8 cellular contexts compared by ENCODE assay signal in genomic region chr19:45770192-45771101, GRCh38. TPM values are rescaled to one million over a fixed set of nuclear protein-coding genes. Genes with fewer than 3 reads are reported as not detected.
A peak's percentile ranks its signal among the peaks of the same experiment; 100 is the strongest.
DNase-seq lines count a peak whose midpoint lies in the region; ATAC-seq and TF ChIP-seq lines count a peak whose summit lies in the region.

No MANE protein-coding gene starts in this region.

- peak; percentile 45 for ATAC-seq in HG02588 (IDR thresholded peaks at IDR 0.05; ENCODE audit: unreplicated experiment)
- ATAC-seq in activated naive CD8-positive, alpha-beta T cell treated with anti-CD3 and anti-CD28 coated beads, Interleukin-2, amount 50 U/mL, for 24 hours = peak; percentile 75

- H3K9ac ChIP-seq in SU-DHL-6 (ENCODE audit: low read length) (peak overlapping the region; percentile 58), trophoblast cell (ENCODE audit: low read length) (peak overlapping the region; percentile 84)

- peaks cover 4% of the 10 kb centered on the region; the same call in 1 of the 2 replicates for H3F3A ChIP-seq in SU-DHL-6 (ENCODE audit: insufficient read depth)

- H2BK120ac ChIP-seq in trophoblast cell (ENCODE audit: insufficient read depth, low read length, poor library complexity) = peak overlapping the region; percentile 59

- H3K36me3 Mint-ChIP-seq in activated naive CD8-positive, alpha-beta T cell treated with anti-CD3 and anti-CD28 coated beads, Interleukin-2, amount 50 U/mL, for 24 hours (ENCODE audit: low read depth) = no peaks in the 10 kb centered on the region

- WGBS in trophoblast cell (ENCODE audit: extremely low coverage, insufficient coverage, insufficient read length) = no CpG with 5 or more reads among the region's 79 CpGs
- 4% methylated on average over 16 of the region's 79 CpGs; no CpG with 5 or more reads in 1 of the 2 donors for WGBS in transverse colon (ENCODE audit: low coverage in 1 of 2), 2 donors

- peak overlapping the region; percentile 69 for H2BK5ac ChIP-seq in trophoblast cell (ENCODE audit: low read depth, low read length, poor library complexity)

- no peak for TF ChIP-seq EP300 in transverse colon (IDR thresholded peaks at IDR 0.05; ENCODE audit: low read depth)

- peaks cover 12% of the 10 kb centered on the region for H3K27me3 Mint-ChIP-seq in activated naive CD8-positive, alpha-beta T cell treated with anti-CD3 and anti-CD28 coated beads, Interleukin-2, amount 50 U/mL, for 24 hours

- no peaks in the 10 kb centered on the region for H3K79me2 ChIP-seq in SU-DHL-6 (ENCODE audit: insufficient read depth, low read length)
- H3K79me2 ChIP-seq in trophoblast cell (ENCODE audit: control insufficient read depth, insufficient read depth, low read length, poor library complexity) = peaks cover 13% of the 10 kb centered on the region

- peak; percentile 92 for TF ChIP-seq CTCF in GM06990 (IDR thresholded peaks at IDR 0.05; ENCODE audit: insufficient read depth, low read length, poor library complexity, severe bottlenecking)
- TF ChIP-seq CTCF in SU-DHL-6 (IDR thresholded peaks at IDR 0.05; ENCODE audit: insufficient read depth, low read length, poor library complexity, severe bottlenecking) = peak; percentile 96
- TF ChIP-seq CTCF in transverse colon (IDR thresholded peaks at IDR 0.05) = peak; percentile 93 to 98 (median 97)

- TF ChIP-seq POLR2A in transverse colon (IDR thresholded peaks at IDR 0.05) = peak; percentile 59

- H3K9me2 ChIP-seq in SU-DHL-6 (replicated peaks; ENCODE audit: insufficient read depth, low read length) = no peaks in the 10 kb centered on the region

- H2AFZ ChIP-seq in SU-DHL-6 (ENCODE audit: low read depth, low read length, severe bottlenecking) (peak overlapping the region; percentile 23), trophoblast cell (ENCODE audit: insufficient read depth, low read length, poor library complexity) (peak overlapping the region; percentile 50)

- no peak overlapping the region for H3K23ac ChIP-seq in trophoblast cell (ENCODE audit: low read length)

- intact Hi-C loops in cardiac septum (cut with DNase I) (loop anchor here (1.0 kb wide), 2 partner anchors 29 to 47 kb away; no protein-coding TSS in a partner anchor), transverse colon (cut with DNase I; ENCODE audit: low total_unique reads) (no loop called here)

- H3K4me1 ChIP-seq in trophoblast cell (ENCODE audit: control insufficient read depth in 1 of 2, insufficient read depth in 2 of 2, low read length in 2 of 2) (peaks cover 7 to 15% of the 10 kb centered on the region in 2 experiments), transverse colon (peaks cover 10 to 37% (median 34%) of the 10 kb centered on the region in 4 donors)

- peaks cover 14% of the 10 kb centered on the region for H3K4me1 Mint-ChIP-seq in activated naive CD8-positive, alpha-beta T cell treated with anti-CD3 and anti-CD28 coated beads, Interleukin-2, amount 50 U/mL, for 24 hours

- H3K9me3 ChIP-seq in SU-DHL-6 (ENCODE audit: insufficient read depth, low read length) (no peaks in the 10 kb centered on the region), trophoblast cell (ENCODE audit: insufficient read depth, low read depth, low read length) (no peaks in the 10 kb centered on the region), transverse colon (no peaks in the 10 kb centered on the region)

- H4K8ac ChIP-seq in trophoblast cell (ENCODE audit: low read depth, low read length) = peak overlapping the region; percentile 86

- no peak overlapping the region for H3K27ac Mint-ChIP-seq in activated naive CD8-positive, alpha-beta T cell treated with anti-CD3 and anti-CD28 coated beads, Interleukin-2, amount 50 U/mL, for 24 hours

- peak overlapping the region; percentile 95 for H3K4me2 ChIP-seq in SU-DHL-6 (ENCODE audit: low read depth, low read length, poor library complexity, severe bottlenecking)
- peak overlapping the region; percentile 97 for H3K4me2 ChIP-seq in trophoblast cell (ENCODE audit: low read length)

- DNase-seq in GM06990 (ENCODE audit: extremely low read depth, insufficient read length) = peak; percentile 95
- DNase-seq in NCI-H1092 treated with DMSO at 0.1 percent for 48 hours (lab: John Stamatoyannopoulos, UW) = peak; percentile 93
- DNase-seq in activated naive CD8-positive, alpha-beta T cell treated with anti-CD3 and anti-CD28 coated beads, Interleukin-2, amount 50 U/mL, for 24 hours = peak; percentile 92
- peak; percentile 95 for DNase-seq in cardiac septum (ENCODE audit: low spot score)
- peak; percentile 96 to 98 for DNase-seq in trophoblast cell
- DNase-seq in transverse colon = peak; percentile 97

- H3K4me3 ChIP-seq in GM06990 (replicated peaks; ENCODE audit: low read depth, low read length) (peak overlapping the region; percentile 68), SU-DHL-6 (ENCODE audit: insufficient read depth, low read length, poor library complexity, severe bottlenecking) (peak overlapping the region; percentile 62), trophoblast cell (ENCODE audit: low read depth, low read length) (peak overlapping the region; percentile 73), transverse colon (peak overlapping the region; percentile 46 to 86 (median 62))

- H4K91ac ChIP-seq in trophoblast cell (ENCODE audit: low read depth, low read length) = peak overlapping the region; percentile 91

- peak overlapping the region; percentile 44 for H3K27ac ChIP-seq in SU-DHL-6 (ENCODE audit: low read depth, low read length)
- peak overlapping the region; percentile 91 for H3K27ac ChIP-seq in trophoblast cell (ENCODE audit: low read depth, low read length)
- peak overlapping the region; percentile 86 to 98 (median 94) for H3K27ac ChIP-seq in transverse colon

- peaks cover 7% of the 10 kb centered on the region for H3K36me3 ChIP-seq in GM06990 (ENCODE audit: control insufficient read depth, insufficient read depth, low read length)
- H3K36me3 ChIP-seq in SU-DHL-6 (ENCODE audit: low read length) = no peaks in the 10 kb centered on the region
- peaks cover 16 to 17% of the 10 kb centered on the region in 2 experiments for H3K36me3 ChIP-seq in trophoblast cell (ENCODE audit: control insufficient read depth in 1 of 2, insufficient read depth in 2 of 2, low read length in 2 of 2)
- H3K36me3 ChIP-seq in transverse colon = no peaks in the 10 kb centered on the region

- no peaks in the 10 kb centered on the region for H3K9me3 Mint-ChIP-seq in activated naive CD8-positive, alpha-beta T cell treated with anti-CD3 and anti-CD28 coated beads, Interleukin-2, amount 50 U/mL, for 24 hours

- H3K4me3 Mint-ChIP-seq in activated naive CD8-positive, alpha-beta T cell treated with anti-CD3 and anti-CD28 coated beads, Interleukin-2, amount 50 U/mL, for 24 hours = peak overlapping the region; percentile 77

- no peaks in the 10 kb centered on the region for H4K20me1 ChIP-seq in SU-DHL-6 (ENCODE audit: low read depth, low read length)

- no peaks in the 10 kb centered on the region for H3K27me3 ChIP-seq in GM06990 (replicated peaks; ENCODE audit: control insufficient read depth, insufficient read depth, low read length)
- no peaks in the 10 kb centered on the region for H3K27me3 ChIP-seq in SU-DHL-6 (ENCODE audit: low read length)
- H3K27me3 ChIP-seq in trophoblast cell (ENCODE audit: insufficient read depth, low read length) = no peaks in the 10 kb centered on the region
- no peaks in the 10 kb centered on the region for H3K27me3 ChIP-seq in transverse colon

- no peak overlapping the region for H2BK12ac ChIP-seq in trophoblast cell (ENCODE audit: low read length)

- no peak overlapping the region for H2AK5ac ChIP-seq in trophoblast cell (ENCODE audit: low read length)

- peak overlapping the region; percentile 71 for H4K12ac ChIP-seq in trophoblast cell (ENCODE audit: low read depth, low read length)

- peak overlapping the region; percentile 42 for H3K4ac ChIP-seq in trophoblast cell (ENCODE audit: low read depth, low read length)

- H3K79me1 ChIP-seq in trophoblast cell (ENCODE audit: low read length) = peaks cover 27% of the 10 kb centered on the region

- in situ Hi-C loops in transverse colon (cut with MboI; ENCODE audit: low pct_ligation_motif_present in 1 of 4, low pct_unique_long_range_greater_than_20kb in 1 of 4, low sequenced_read_pairs in 3 of 4) = no loop called here

- H3K14ac ChIP-seq in trophoblast cell (ENCODE audit: low read length) = peak overlapping the region; percentile 83

- peak overlapping the region; percentile 75 for H3K18ac ChIP-seq in trophoblast cell (ENCODE audit: low read length)

RNA-seq across cellular contexts. Expression of gene SIX5, which starts 1.4 kb away (rescaled TPM):
- total RNA-seq in cardiac septum (20.7 TPM), transverse colon (10 to 100 TPM in 2 of 4 donors, 1 to 10 TPM in 2; 6.7 to 40.4 (median 9.7) TPM)
- polyA plus RNA-seq in trophoblast cell (2013) = 15.7 and 16.4 TPM in 2 replicates

RNA-seq across cellular contexts. Expression of gene DMPK, which starts 11.8 kb away (rescaled TPM):
- total RNA-seq in cardiac septum (441 TPM), transverse colon (100 to 1,000 TPM in 2 of 4 donors, 10 to 100 TPM in 2; 19.1 to 237 (median 69.2) TPM)
- 17.0 and 18.3 TPM in 2 replicates for polyA plus RNA-seq in trophoblast cell (2013)

RNA-seq across cellular contexts. Expression of gene DMWD, which starts 22.2 kb away (rescaled TPM):
- total RNA-seq in cardiac septum (120 TPM), transverse colon (10 to 100 TPM; 26.8 to 72.9 (median 54.8) TPM)
- 26.0 and 26.5 TPM in 2 replicates for polyA plus RNA-seq in trophoblast cell (2013)

RNA-seq across cellular contexts. Expression of gene MEIOSIN, which starts 37.2 kb away (rescaled TPM):
- total RNA-seq in cardiac septum (not detected), transverse colon (not detected)
- 0.01 and 0.03 TPM in 2 replicates for polyA plus RNA-seq in trophoblast cell (2013)

RNA-seq across cellular contexts. Expression of gene FBXO46, which starts 39.8 kb away (rescaled TPM):
- total RNA-seq in cardiac septum (8.2 TPM), transverse colon (10 to 100 TPM; 14.1 to 40.8 (median 19.6) TPM)
- polyA plus RNA-seq in trophoblast cell (2013) = 21.9 and 23.0 TPM in 2 replicates

Comparison
In these comparisons a context has a peak if more than half of its experiments do, and no peak if none do; other contexts are left out.
1. Peak in every context shown above with its lines: DNase-seq, ATAC-seq, H3K4me3 ChIP-seq and H3K27ac ChIP-seq.
2. H3K27ac ChIP-seq: peak in every context shown above with its lines; median percentile 94 in transverse colon; 91 in trophoblast cell; 44 in SU-DHL-6.